In genomic region chr1:24925082-24925779, GRCh38 we compare ENCODE assay signal across 1 cellular context.
TF ChIP-seq lines count a peak whose summit lies in the region.

No MANE protein-coding gene starts in this region.

TF ChIP-seq in GM12878, 131 proteins besides CTCF, POLR2A, EP300 and RAD21 (continued from another document and continues in another):
- peak; percentile 62; the same call in 1 of the 2 replicates for TF ChIP-seq NKRF (conservative IDR thresholded peaks at IDR 0.05)
- peak; percentile 76; the same call in 1 of the 2 replicates for TF ChIP-seq TCF12 (IDR thresholded peaks at IDR 0.05; ENCODE audit: low read depth, low read length)
- peak; percentile 72 for TF ChIP-seq SKIL (IDR thresholded peaks at IDR 0.05; ENCODE audit: low read depth, poor library complexity, severe bottlenecking)
- TF ChIP-seq BMI1 (IDR thresholded peaks at IDR 0.05; ENCODE audit: borderline replicate concordance), result peak; percentile 46
- peak; percentile 54; the same call in 1 of the 2 replicates for TF ChIP-seq IRF4 (IDR thresholded peaks at IDR 0.05; ENCODE audit: low read depth, low read length)
- TF ChIP-seq IKZF2 (IDR thresholded peaks at IDR 0.05), result peak; percentile 89 to 92
- peak; percentile 71 for TF ChIP-seq POLR2AphosphoS5 (IDR thresholded peaks at IDR 0.05; ENCODE audit: low read length)
- TF ChIP-seq SMAD5 (IDR thresholded peaks at IDR 0.05; ENCODE audit: low read depth), result peak; percentile 42; the same call in 1 of the 2 replicates
- peak; percentile 98 for TF ChIP-seq RELB (IDR thresholded peaks at IDR 0.05; ENCODE audit: low read depth)
- TF ChIP-seq BCLAF1 (IDR thresholded peaks at IDR 0.05), result 0 out of 2 replicates have a peak, but pooled peaks have one; percentile 28
- no peak for TF ChIP-seq MTA3 (IDR thresholded peaks at IDR 0.05; ENCODE audit: borderline replicate concordance, low read length)
- no peak for TF ChIP-seq PAX8 (IDR thresholded peaks at IDR 0.05)
- peak in 1 of 2 experiments; percentile 46; a peak in 1 of 4 replicates for TF ChIP-seq ETV6 (conservative IDR thresholded peaks at IDR 0.05 in 1 of 2, IDR thresholded peaks at IDR 0.05 in 1 of 2; ENCODE audit: borderline replicate concordance in 1 of 2, low read depth in 1 of 2)
- TF ChIP-seq SMARCA5 (IDR thresholded peaks at IDR 0.05), result peak; percentile 84; the same call in 1 of the 2 replicates
- no peak for TF ChIP-seq RUNX3 (IDR thresholded peaks at IDR 0.05; ENCODE audit: low read length)
- TF ChIP-seq BCL3 (IDR thresholded peaks at IDR 0.05; ENCODE audit: borderline replicate concordance, insufficient read depth, low read depth, low read length, poor library complexity, severe bottlenecking), result peak; percentile 97
- 0 out of 2 replicates have a peak, but pooled peaks have one; percentile 78 for TF ChIP-seq WRNIP1 (IDR thresholded peaks at IDR 0.05; ENCODE audit: borderline replicate concordance, low read depth, low read length)
- no peak for TF ChIP-seq SMC3 (IDR thresholded peaks at IDR 0.05; ENCODE audit: borderline replicate concordance, low read length)
- TF ChIP-seq ZNF592 (IDR thresholded peaks at IDR 0.05), result no peak
- peak; percentile 94 for TF ChIP-seq MLLT1 (IDR thresholded peaks at IDR 0.05)
- TF ChIP-seq CHD2 (IDR thresholded peaks at IDR 0.05; ENCODE audit: borderline replicate concordance, low read depth, low read length), result 0 out of 2 replicates have a peak, but pooled peaks have one; percentile 17
- no peak for TF ChIP-seq STAT3 (IDR thresholded peaks at IDR 0.05; ENCODE audit: low read depth, low read length)
- TF ChIP-seq FOXM1 (IDR thresholded peaks at IDR 0.05; ENCODE audit: low read depth, low read length), result no peak
- peak; percentile 88 for TF ChIP-seq BCL11A (IDR thresholded peaks at IDR 0.05; ENCODE audit: low read depth, low read length)
- peak; percentile 88; the same call in 1 of the 2 replicates for TF ChIP-seq CBFB (IDR thresholded peaks at IDR 0.05; ENCODE audit: low read depth)
- no peak for TF ChIP-seq CEBPB (IDR thresholded peaks at IDR 0.05; ENCODE audit: borderline replicate concordance in 1 of 2, low read depth in 2 of 2, low read length in 2 of 2)
- TF ChIP-seq HDAC2 (IDR thresholded peaks at IDR 0.05), result no peak
- TF ChIP-seq HCFC1 (IDR thresholded peaks at IDR 0.05; ENCODE audit: low read length), result no peak
- peak; percentile 81 for TF ChIP-seq ATF7 (IDR thresholded peaks at IDR 0.05; ENCODE audit: low read depth)
- peak; percentile 52 for TF ChIP-seq SP1 (IDR thresholded peaks at IDR 0.05; ENCODE audit: low read depth, low read length)
- no peak for TF ChIP-seq CUX1 (IDR thresholded peaks at IDR 0.05; ENCODE audit: insufficient replicate concordance, low read depth, low read length)
- TF ChIP-seq ZBED1 (IDR thresholded peaks at IDR 0.05; ENCODE audit: borderline replicate concordance), result peak; percentile 74; the same call in 1 of the 2 replicates
- peak; percentile 88 for TF ChIP-seq MTA2 (IDR thresholded peaks at IDR 0.05; ENCODE audit: low read depth)
- TF ChIP-seq CREM (IDR thresholded peaks at IDR 0.05; ENCODE audit: low read depth), result peak; percentile 75
